9 cellular contexts compared by ENCODE assay signal in the genomic region with DNA sequence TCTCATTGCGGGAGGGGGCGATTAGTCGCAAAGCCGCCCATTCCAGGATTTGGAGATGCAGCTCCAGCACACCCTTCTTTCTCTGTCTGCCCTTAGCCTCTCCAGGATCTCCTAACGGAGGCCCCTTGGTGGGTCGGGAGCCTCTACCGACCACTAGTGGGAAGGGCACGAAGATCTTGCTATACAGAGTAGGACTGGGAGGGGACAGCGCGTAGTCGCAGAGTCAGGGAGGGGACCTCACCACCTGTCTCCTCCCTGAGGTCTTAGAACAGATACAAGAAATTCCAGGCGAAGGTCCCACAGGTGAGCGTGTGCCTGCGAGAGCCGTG. TPM values are rescaled to one million over a fixed set of nuclear protein-coding genes. Genes with fewer than 3 reads are reported as not detected.
DNase-seq lines count a peak whose midpoint lies in the region; ATAC-seq and TF ChIP-seq lines count a peak whose summit lies in the region.
"Had no signal": no experiment of that assay in that cellular context is flagged by ENCODE, and none has a peak within 500 bp of the region (broad histone marks: within the 10 kb centered on the region; RNA-seq: fewer than 3 reads in every experiment).

No MANE protein-coding gene starts in this region.

- no peaks in the 10 kb centered on the region for H3K36me3 ChIP-seq in HUES48 (ENCODE audit: control insufficient read depth, insufficient read depth, low read length)

- peak; percentile 33 for ATAC-seq in stimulated activated naive CD8-positive, alpha-beta T cell treated with anti-CD3 and anti-CD28 coated beads, Interleukin-15, Interleukin-2, amounts not matched to agents 100 U/mL and 50 U/mL, for 24 hours

- peaks cover 6% of the 10 kb centered on the region for H3K4me1 Mint-ChIP-seq in activated naive CD8-positive, alpha-beta T cell (ENCODE audit: low read depth)

- peaks cover 10% of the 10 kb centered on the region; the same call in 1 of the 2 replicates for H3K4me1 ChIP-seq in HUES48 (ENCODE audit: control insufficient read depth, insufficient read depth, low read length)

- TF ChIP-seq CTCF in AG09309 (IDR thresholded peaks at IDR 0.05; ENCODE audit: control insufficient read depth, insufficient read depth, low read depth, low read length, missing control alignments) = peak; percentile 15

- H3K27me3 ChIP-seq in HUES48 (ENCODE audit: control insufficient read depth, insufficient read depth, low read length) = peaks cover 45% of the 10 kb centered on the region

- H3K36me3 Mint-ChIP-seq in activated naive CD8-positive, alpha-beta T cell = no peaks in the 10 kb centered on the region

- H3K4me3 Mint-ChIP-seq in activated naive CD8-positive, alpha-beta T cell = peak overlapping the region; percentile 83

- H3K27ac ChIP-seq in HUES48 (ENCODE audit: low read depth, low read length) = no peak overlapping the region

- no peaks in the 10 kb centered on the region for H3K9me3 Mint-ChIP-seq in activated naive CD8-positive, alpha-beta T cell (ENCODE audit: low read depth)

- no peaks in the 10 kb centered on the region for H3K9me3 ChIP-seq in HUES48 (ENCODE audit: control insufficient read depth, insufficient read depth, low read length)
- H3K9me3 ChIP-seq in iPS-18c (ENCODE audit: control insufficient read depth, insufficient read depth, low read length) = no peaks in the 10 kb centered on the region

- H3K4me3 ChIP-seq in AG09309 (ENCODE audit: control insufficient read depth, low read depth, low read length) (no peak overlapping the region), HUES48 (ENCODE audit: low read depth, low read length) (peak overlapping the region; percentile 66), iPS-18c (ENCODE audit: insufficient read depth, low read depth, low read length) (peak overlapping the region; percentile 66)

- no peak overlapping the region for H3K27ac Mint-ChIP-seq in activated naive CD8-positive, alpha-beta T cell

- DNase-seq in AG09309 (ENCODE audit: low read depth) = no peak
- DNase-seq in stimulated activated naive CD8-positive, alpha-beta T cell treated with anti-CD3 and anti-CD28 coated beads, Interleukin-15, Interleukin-2, amounts not matched to agents 100 U/mL and 50 U/mL, for 24 hours = no peak
- DNase-seq in NCI-H1092 treated with DMSO at 0.1 percent for 48 hours (lab: John Stamatoyannopoulos, UW) = no peak
- DNase-seq in A172 (ENCODE audit: low spot score) = no peak
- no peak for DNase-seq in GF-D8 (lab: John Stamatoyannopoulos, UW)

- no peak overlapping the region for H3K9ac ChIP-seq in HUES48 (ENCODE audit: low read depth, low read length)

- peaks cover 12% of the 10 kb centered on the region for H3K27me3 Mint-ChIP-seq in activated naive CD8-positive, alpha-beta T cell

RNA-seq across cellular contexts. Expression of gene SMTNL2, which starts 0.6 kb away (rescaled TPM):
- 0.34 and 1.8 TPM in 2 replicates for total RNA-seq in A172 (2014; rRNA removed; shearing (Covaris generic))

RNA-seq across cellular contexts. Expression of gene GGT6, which starts 23.4 kb away (rescaled TPM):
- total RNA-seq in A172 (2014; rRNA removed; shearing (Covaris generic)) = not detected in 2 replicates
- total RNA-seq: frontal cortex had no signal

RNA-seq across cellular contexts. Expression of gene MYBBP1A, which starts 28.6 kb away (rescaled TPM):
- 59.0 and 63.5 TPM in 2 replicates for total RNA-seq in A172 (2014; rRNA removed; shearing (Covaris generic))

RNA-seq across cellular contexts. Expression of gene ALOX15, which starts 57.7 kb away (rescaled TPM):
- total RNA-seq in A172 (2014; rRNA removed; shearing (Covaris generic)) = not detected in 2 replicates
- total RNA-seq: frontal cortex had no signal
